Comparison of ENCODE assay signal across 8 cellular contexts in genomic region chr5:76542887-76543690, GRCh38.
DNase-seq lines count a peak whose midpoint lies in the region; ATAC-seq and TF ChIP-seq lines count a peak whose summit lies in the region.

No MANE protein-coding gene starts in this region.

- intact Hi-C loops in naive thymus-derived CD4-positive, alpha-beta T cell (cut with micrococcal nuclease), result loop anchor here (1.0 to 10.0 kb wide), 9 partner anchors 22 to 1491 kb away; partner anchors contain the start of genes AGGF1 (in 1 of the 2), GCNT4 (in 1 of the 2) and POC5 (in 1 of the 2)

- TF ChIP-seq EP300 in tibial nerve (IDR thresholded peaks at IDR 0.05), result peak in 1 of 2 donors; percentile 69

- no peaks in the 10 kb centered on the region for H3K27me3 ChIP-seq in naive thymus-derived CD4-positive, alpha-beta T cell (ENCODE audit: control insufficient read depth in 2 of 2, insufficient read depth in 2 of 2, low read length in 2 of 2)
- H3K27me3 ChIP-seq in tibial nerve, result no peaks in the 10 kb centered on the region

- H3K4me3 ChIP-seq in naive thymus-derived CD4-positive, alpha-beta T cell (ENCODE audit: low read length), result peak overlapping the region; percentile 33
- peak overlapping the region in 1 of 4 donors; percentile 10 for H3K4me3 ChIP-seq in tibial nerve

- no peaks in the 10 kb centered on the region for H3K36me3 ChIP-seq in naive thymus-derived CD4-positive, alpha-beta T cell (ENCODE audit: control insufficient read depth in 2 of 3, insufficient read depth in 3 of 3, low read length in 3 of 3)
- H3K36me3 ChIP-seq in tibial nerve, result no peaks in the 10 kb centered on the region

- H3K27me3 Mint-ChIP-seq in naive thymus-derived CD4-positive, alpha-beta T cell, result no peaks in the 10 kb centered on the region

- WGBS in tibial nerve, 2 donors, result 49 to 53% methylated on average over 13 of the region's 13 CpGs

- peak; percentile 1 for DNase-seq in NCI-H2107 treated with DMSO at 0.1 percent for 48 hours (lab: John Stamatoyannopoulos, UW; ENCODE audit: unreplicated experiment)
- DNase-seq in NCI-H2107 (lab: John Stamatoyannopoulos, UW), result no peak
- peak in 3 of 4 experiments; percentile 8 to 39 (median 23) for DNase-seq in activated naive CD4-positive, alpha-beta T cell (lab: John Stamatoyannopoulos, UW)
- peak; percentile 32 to 70 (median 60) for DNase-seq in naive thymus-derived CD4-positive, alpha-beta T cell
- DNase-seq in tibial nerve (ENCODE audit: low spot score in 2 of 2), result peak in 1 of 2 donors; percentile 35
- DNase-seq in globus pallidus (ENCODE audit: low spot score), result no peak
- DNase-seq in NCI-H345 (lab: John Stamatoyannopoulos, UW), result no peak

- H3K9me3 Mint-ChIP-seq in naive thymus-derived CD4-positive, alpha-beta T cell, result no peaks in the 10 kb centered on the region

- TF ChIP-seq POLR2A in tibial nerve (IDR thresholded peaks at IDR 0.05), result peak in 1 of 2 donors; percentile 13

- H3K36me3 Mint-ChIP-seq in naive thymus-derived CD4-positive, alpha-beta T cell, result peaks cover 0 to 9% (median 0%) of the 10 kb centered on the region in 5 donors

- peak overlapping the region; percentile 70 to 80 (median 76) for H3K4me3 Mint-ChIP-seq in naive thymus-derived CD4-positive, alpha-beta T cell

- H3K9me3 ChIP-seq in naive thymus-derived CD4-positive, alpha-beta T cell (ENCODE audit: control insufficient read depth in 2 of 3, low read length in 3 of 3), result no peaks in the 10 kb centered on the region
- no peaks in the 10 kb centered on the region for H3K9me3 ChIP-seq in tibial nerve

- no peak for TF ChIP-seq CTCF in tibial nerve (IDR thresholded peaks at IDR 0.05)

- H3K27ac ChIP-seq in naive thymus-derived CD4-positive, alpha-beta T cell (ENCODE audit: low read depth, low read length), result peak overlapping the region; percentile 73
- peak overlapping the region in 3 of 4 donors; percentile 64 to 72 (median 72) for H3K27ac ChIP-seq in tibial nerve

- peak; percentile 67 for ATAC-seq in naive thymus-derived CD4-positive, alpha-beta T cell
- no peak for ATAC-seq in GM19455 (IDR thresholded peaks at IDR 0.05; ENCODE audit: unreplicated experiment)

- CTCF ChIA-PET in naive thymus-derived CD4-positive, alpha-beta T cell (lab: Charles Lee), result interaction anchor here (0.7 to 4.7 kb wide), 16 partner anchors 10 to 1275 kb away, joined by 3 to 70 read pairs (median 3); partner anchors contain the start of gene IQGAP2

- peaks cover 50 to 83% of the 10 kb centered on the region in 2 donors for H3K4me1 ChIP-seq in naive thymus-derived CD4-positive, alpha-beta T cell (ENCODE audit: control insufficient read depth in 2 of 2, insufficient read depth in 2 of 2, low read length in 2 of 2)
- peaks cover 0 to 62% (median 19%) of the 10 kb centered on the region in 4 donors for H3K4me1 ChIP-seq in tibial nerve

- peak overlapping the region; percentile 93 to 98 (median 96) for H3K27ac Mint-ChIP-seq in naive thymus-derived CD4-positive, alpha-beta T cell

- peaks cover 68 to 89% (median 82%) of the 10 kb centered on the region in 7 donors for H3K4me1 Mint-ChIP-seq in naive thymus-derived CD4-positive, alpha-beta T cell

- POLR2A ChIA-PET in naive thymus-derived CD4-positive, alpha-beta T cell (lab: Charles Lee), result interaction anchor here (0.6 to 3.5 kb wide), 15 partner anchors 23 to 1206 kb away, joined by 3 to 54 read pairs (median 3); partner anchors contain the start of genes HMGCR and IQGAP2

Comparison
In these comparisons a context has a peak if more than half of its experiments do, and no peak if none do; other contexts are left out.
1. DNase-seq: peak in NCI-H2107 treated with DMSO at 0.1 percent for 48 hours (single experiment), activated naive CD4-positive, alpha-beta T cell (3 of 4) and naive thymus-derived CD4-positive, alpha-beta T cell (9 of 9); none in NCI-H2107 (single experiment), globus pallidus (single experiment) and NCI-H345 (single experiment).